11 cellular contexts compared by ENCODE assay signal in the genomic region with DNA sequence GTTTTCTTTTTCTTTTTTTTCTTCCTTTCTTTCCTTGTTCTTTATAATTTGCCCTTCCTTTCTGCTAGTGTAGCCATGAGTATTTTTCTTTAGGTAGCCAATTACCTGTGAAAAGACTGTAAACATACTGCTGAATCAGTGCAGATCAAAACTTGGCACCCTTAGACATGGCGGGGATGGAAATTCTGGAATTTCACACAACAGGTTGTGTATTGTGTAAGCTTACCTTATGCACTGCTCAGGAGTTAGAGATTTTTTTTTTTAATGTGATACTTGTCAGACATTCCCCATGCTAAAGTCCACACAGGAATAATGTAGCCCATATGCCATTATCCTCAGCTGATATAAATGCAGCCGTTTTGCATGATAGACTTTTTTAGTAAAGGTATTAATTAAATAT. TPM values are rescaled to one million over a fixed set of nuclear protein-coding genes. Genes with fewer than 3 reads are reported as not detected.
DNase-seq lines count a peak whose midpoint lies in the region; ATAC-seq, FAIRE-seq and TF ChIP-seq lines count a peak whose summit lies in the region.
"Had no signal": no experiment of that assay in that cellular context is flagged by ENCODE, and none has a peak within 500 bp of the region (broad histone marks: within the 10 kb centered on the region; RNA-seq: fewer than 3 reads in every experiment).

No MANE protein-coding gene starts in this region.

- H3K9ac ChIP-seq in BLaER1 treated with 17β-estradiol and CSF1 and Interleukin-3, amounts not matched to agents 10 nM and 100 nM: peak overlapping the region; percentile 86 to 97 (median 93)
- H3K9ac ChIP-seq in GM12878 (ENCODE audit: control insufficient read depth, insufficient read depth, low read length): peak overlapping the region; percentile 93

- no peak for TF ChIP-seq POLR2A in GM12878 (IDR thresholded peaks at IDR 0.05; ENCODE audit: low read depth, low read length)

- H3K4me2 ChIP-seq in BLaER1 treated with 17β-estradiol and CSF1 and Interleukin-3, amounts not matched to agents 10 nM and 100 nM: peak overlapping the region; percentile 77 to 98 (median 88)
- peak overlapping the region; percentile 91 for H3K4me2 ChIP-seq in GM12878 (ENCODE audit: control insufficient read depth, insufficient read depth)

- peak overlapping the region in 8 of 11 experiments; percentile 83 to 96 (median 93); a peak in 12 of 22 replicates for H3K27ac ChIP-seq in BLaER1 treated with 17β-estradiol and CSF1 and Interleukin-3, amounts not matched to agents 10 nM and 100 nM
- H3K27ac ChIP-seq in GM12878 (ENCODE audit: control insufficient read depth, insufficient read depth): peak overlapping the region; percentile 89

- RAD21 ChIA-PET in GM12878 (lab: Charles Lee; ENCODE audit: unreplicated experiment): interaction anchor here (0.7 to 7.9 kb wide), 12 partner anchors 9 to 111 kb away, joined by 3 to 109 read pairs (median 4); no protein-coding TSS in a partner anchor

- CTCF ChIA-PET in GM12878 (lab: Yijun Ruan, JAX): interaction anchor here (0.7 to 7.4 kb wide), 10 partner anchors 9 to 193 kb away, joined by 3 to 36 read pairs (median 4); a partner anchor contains a TSS

- SMC1A ChIA-PET in GM12878 (lab: Charles Lee; ENCODE audit: uncharacterized antibody, unreplicated experiment): interaction anchor here (0.7 to 13.3 kb wide), 15 partner anchors 8 to 268 kb away, joined by 3 to 164 read pairs (median 8); no protein-coding TSS in a partner anchor

- TF ChIP-seq CTCF in HFF-Myc (IDR thresholded peaks at IDR 0.05; ENCODE audit: low read depth, low read length, missing control alignments) (no peak), GM12878 (IDR thresholded peaks at IDR 0.05 in 2 of 3, conservative IDR thresholded peaks at IDR 0.05 in 1 of 3; ENCODE audit: control insufficient read depth in 2 of 3, extremely low read depth in 1 of 3, insufficient read depth in 1 of 3, low read depth in 3 of 3, low read length in 3 of 3) (no peak)

- peaks cover 6 to 31% of the 10 kb centered on the region in 2 donors for H3K36me3 Mint-ChIP-seq in naive B cell

- no peaks in the 10 kb centered on the region for H3K9me3 Mint-ChIP-seq in naive B cell

- no peaks in the 10 kb centered on the region for H3K27me3 ChIP-seq in BLaER1 treated with 17β-estradiol and CSF1 and Interleukin-3, amounts not matched to agents 10 nM and 100 nM
- no peaks in the 10 kb centered on the region for H3K27me3 ChIP-seq in GM12878 (replicated peaks in 1 of 2; ENCODE audit: control insufficient read depth in 2 of 2, insufficient read depth in 2 of 2, low read length in 1 of 2)

- H3K4me3 Mint-ChIP-seq in naive B cell: peak overlapping the region; percentile 92 to 100 (median 98)

- no peaks in the 10 kb centered on the region for H3K27me3 Mint-ChIP-seq in naive B cell

- peaks cover 94% of the 10 kb centered on the region for H3K79me2 ChIP-seq in GM12878 (ENCODE audit: control insufficient read depth, insufficient read depth, low read length)

- peak overlapping the region in 5 of 6 donors; percentile 68 to 100 (median 96) for H3K27ac Mint-ChIP-seq in naive B cell

- DNase-seq in HFF-Myc (ENCODE audit: extremely low read depth, low read depth) (no peak), GM12878 (ENCODE audit: low read depth, low spot score) (no peak), naive B cell (no peak), left colon (no peak), NCI-H226 (no peak), SKM-1 (lab: John Stamatoyannopoulos, UW; ENCODE audit: unreplicated experiment) (no peak)
- DNase-seq: effector CD4-positive, alpha-beta T cell; midbrain; NCI-H524 treated with DMSO at 0.1 percent for 48 hours had no signal

- no peak for TF ChIP-seq EP300 in GM12878 (IDR thresholded peaks at IDR 0.05; ENCODE audit: borderline replicate concordance in 1 of 2, control insufficient read depth in 1 of 2, low read depth in 2 of 2, low read length in 2 of 2)

- H2AFZ ChIP-seq in GM12878 (ENCODE audit: control insufficient read depth, low read depth, low read length): no peak overlapping the region

- POLR2A ChIA-PET in GM12878 (lab: Charles Lee): interaction anchor here (0.6 to 9.1 kb wide), 11 partner anchors 8 to 270 kb away, joined by 3 to 62 read pairs (median 11); no protein-coding TSS in a partner anchor

- H3K4me1 ChIP-seq in BLaER1 treated with 17β-estradiol and CSF1 and Interleukin-3, amounts not matched to agents 10 nM and 100 nM: peaks cover 27 to 72% (median 33%) of the 10 kb centered on the region in 10 experiments
- peaks cover 11% of the 10 kb centered on the region for H3K4me1 ChIP-seq in GM12878 (ENCODE audit: control insufficient read depth, insufficient read depth, low read length)

- FAIRE-seq in GM12878 (lab: Jason Lieb, UNC): no peak

- no TSS peak for BruUV-seq in GM12878 (replicated peaks; lab: Mats Ljungman, UMichigan)

- H4K20me1 ChIP-seq in BLaER1 treated with 17β-estradiol and CSF1 and Interleukin-3, amounts not matched to agents 10 nM and 100 nM: peaks cover 8 to 62% (median 45%) of the 10 kb centered on the region in 11 experiments; a peak in 20 of 22 replicates
- H4K20me1 ChIP-seq in GM12878 (ENCODE audit: control insufficient read depth, insufficient read depth): no peaks in the 10 kb centered on the region

- no peaks in the 10 kb centered on the region for H3K9me3 ChIP-seq in BLaER1 treated with 17β-estradiol and CSF1 and Interleukin-3, amounts not matched to agents 10 nM and 100 nM (replicated peaks in 1 of 11)
- H3K9me3 ChIP-seq in GM12878 (replicated peaks; ENCODE audit: control insufficient read depth, insufficient read depth, low read length): no peaks in the 10 kb centered on the region

- H3K4me3 ChIP-seq in BLaER1 treated with 17β-estradiol and CSF1 and Interleukin-3, amounts not matched to agents 10 nM and 100 nM: peak overlapping the region; percentile 79 to 98 (median 90); a peak in 16 of 20 replicates
- peak overlapping the region; percentile 95 for H3K4me3 ChIP-seq in HFF-Myc (replicated peaks; ENCODE audit: low read depth, low read length)
- H3K4me3 ChIP-seq in GM12878: peak overlapping the region; percentile 95

- intact Hi-C loops in GM12878 (cut with micrococcal nuclease; ENCODE audit: unreplicated experiment) (loop anchor here (2.0 to 10.0 kb wide), 4 partner anchors 79 to 613 kb away; a partner anchor contains a TSS), left colon (cut with DNase I, micrococcal nuclease) (no loop called here)

- H3K36me3 ChIP-seq in BLaER1 treated with 17β-estradiol and CSF1 and Interleukin-3, amounts not matched to agents 10 nM and 100 nM: peaks cover 4 to 45% (median 19%) of the 10 kb centered on the region in 11 experiments; a peak in 20 of 22 replicates
- peaks cover 0 to 3% of the 10 kb centered on the region in 2 experiments; a peak in 1 of 4 replicates for H3K36me3 ChIP-seq in GM12878 (ENCODE audit: control insufficient read depth in 2 of 2, insufficient read depth in 2 of 2, low read length in 1 of 2)

- WGBS in GM12878 (ENCODE audit: insufficient coverage, insufficient replicate concordance, low lambda C conversion rate, missing lambda C conversion rate): 34% methylated on average over 2 of the region's 2 CpGs

- ATAC-seq in GM12878 (no peak), naive B cell (ENCODE audit: low read depth in 2 of 2) (no peak), left colon (no peak), GM21526 (IDR thresholded peaks at IDR 0.05; ENCODE audit: low FRiP score, unreplicated experiment) (no peak)

- in situ Hi-C loops in GM12878 (cut with MboI): no loop called here

- H3K4me1 Mint-ChIP-seq in naive B cell: peaks cover 50 to 72% (median 61%) of the 10 kb centered on the region in 3 donors

- TF ChIP-seq RAD21 in GM12878 (IDR thresholded peaks at IDR 0.05; ENCODE audit: insufficient read depth, low read depth, low read length): no peak

RNA-seq across cellular contexts. Expression of a gene that starts 1.8 kb away (rescaled TPM):
- total RNA-seq in GM12878 (2013; cell fraction: nucleolus; rRNA removed): 342 and 348 TPM in 2 replicates
- total RNA-seq in GM12878 (2014; rRNA removed) (56.0 and 70.0 TPM in 2 replicates), GM12878 (2014; rRNA removed; fragmentation: Illumina TruSeq; extraction: Trizol) (67.5 and 68.8 TPM in 2 replicates), GM12878 (2021) (51.8 and 53.6 TPM in 2 replicates), left colon (10 to 100 TPM; 30.8 to 37.0 TPM)
- 23.6 TPM for polyA plus RNA-seq in GM12878 (2011; ENCODE audit: low read depth)
- polyA plus RNA-seq in GM12878 (2011; rRNA removed) (77.9 and 125 TPM in 2 replicates), GM12878 (2014; fragmentation: Illumina TruSeq; extraction: Trizol) (60.1 and 83.5 TPM in 2 replicates), GM12878 (2014; fragmentation: Nextera tagmentation; extraction: Ambion mirVana) (10 to 100 TPM; 29.4 to 55.5 TPM), GM12878 (2014; rRNA removed) (42.4 and 52.7 TPM in 2 replicates), GM12878 (2016; fragmentation: Nextera tagmentation; extraction: Ambion mirVana) (10 to 100 TPM; 53.1 to 54.1 TPM), naive B cell (ENCODE audit: low read depth in 6 of 6) (10 to 100 TPM; 52.0 to 76.1 (median 65.8) TPM)
- 25.7 and 33.4 TPM in 2 replicates for polyA plus RNA-seq in GM12878 (2011; cell fraction: cytosol; rRNA removed)
- 40.1 and 49.8 TPM in 2 replicates for polyA plus RNA-seq in GM12878 (2011; cell fraction: nucleus; rRNA removed)
- polyA plus RNA-seq in GM12878 (2012): 31.1 and 54.5 TPM in 2 replicates
- polyA minus RNA-seq in GM12878 (2011; rRNA and poly(A)+ RNA removed): 71.9 and 97.9 TPM in 2 replicates
- polyA minus RNA-seq in GM12878 (2011; cell fraction: cytosol; rRNA and poly(A)+ RNA removed): 19.6 and 21.8 TPM in 2 replicates
- polyA minus RNA-seq in GM12878 (2011; cell fraction: nucleus; rRNA and poly(A)+ RNA removed): 43.4 and 48.7 TPM in 2 replicates

RNA-seq across cellular contexts. Expression of a gene that starts 1.9 kb away (rescaled TPM):
- total RNA-seq in GM12878 (2013; cell fraction: nucleolus; rRNA removed): 151 and 152 TPM in 2 replicates
- total RNA-seq in GM12878 (2014; rRNA removed): 76.0 and 80.9 TPM in 2 replicates
- 56.6 and 60.3 TPM in 2 replicates for total RNA-seq in GM12878 (2014; rRNA removed; fragmentation: Illumina TruSeq; extraction: Trizol)
- 39.1 and 45.3 TPM in 2 replicates for total RNA-seq in GM12878 (2021)
- polyA plus RNA-seq in GM12878 (2011; ENCODE audit: low read depth): 76.4 TPM
- 229 and 281 TPM in 2 replicates for polyA plus RNA-seq in GM12878 (2011; rRNA removed)
- polyA plus RNA-seq in GM12878 (2011; cell fraction: cytosol; rRNA removed): 79.5 and 115 TPM in 2 replicates
- polyA plus RNA-seq in GM12878 (2011; cell fraction: nucleus; rRNA removed): 93.3 and 138 TPM in 2 replicates
- 82.7 and 135 TPM in 2 replicates for polyA plus RNA-seq in GM12878 (2012)
- polyA plus RNA-seq in GM12878 (2014; fragmentation: Illumina TruSeq; extraction: Trizol): 82.8 and 106 TPM in 2 replicates
- 100 to 1,000 TPM in 1 of 2 experiments, 10 to 100 TPM in 1; 88.3 to 146 TPM for polyA plus RNA-seq in GM12878 (2014; fragmentation: Nextera tagmentation; extraction: Ambion mirVana)
- 64.1 and 88.0 TPM in 2 replicates for polyA plus RNA-seq in GM12878 (2014; rRNA removed)
- 10 to 100 TPM; 57.7 to 58.4 TPM for polyA plus RNA-seq in GM12878 (2016; fragmentation: Nextera tagmentation; extraction: Ambion mirVana)
- 81.4 and 133 TPM in 2 replicates for polyA minus RNA-seq in GM12878 (2011; rRNA and poly(A)+ RNA removed)
- polyA minus RNA-seq in GM12878 (2011; cell fraction: cytosol; rRNA and poly(A)+ RNA removed): 14.7 and 17.9 TPM in 2 replicates
- 27.7 and 29.8 TPM in 2 replicates for polyA minus RNA-seq in GM12878 (2011; cell fraction: nucleus; rRNA and poly(A)+ RNA removed)
- polyA plus RNA-seq in naive B cell (ENCODE audit: low read depth in 6 of 6): 100 to 1,000 TPM; 266 to 365 (median 332) TPM
- 10 to 100 TPM; 59.8 to 62.1 TPM for total RNA-seq in left colon

RNA-seq across cellular contexts. Expression of a gene that starts 58.6 kb away (rescaled TPM):
- total RNA-seq in GM12878 (2013; cell fraction: nucleolus; rRNA removed): 483 and 497 TPM in 2 replicates
- total RNA-seq in GM12878 (2014; rRNA removed) (164 and 170 TPM in 2 replicates), GM12878 (2014; rRNA removed; fragmentation: Illumina TruSeq; extraction: Trizol) (187 and 196 TPM in 2 replicates), GM12878 (2021) (164 and 166 TPM in 2 replicates), left colon (10 to 100 TPM; 54.1 to 63.5 TPM)
- polyA plus RNA-seq in GM12878 (2011; ENCODE audit: low read depth): 73.7 TPM
- polyA plus RNA-seq in GM12878 (2011; rRNA removed) (299 and 375 TPM in 2 replicates), GM12878 (2014; fragmentation: Illumina TruSeq; extraction: Trizol) (193 and 221 TPM in 2 replicates), GM12878 (2014; fragmentation: Nextera tagmentation; extraction: Ambion mirVana) (100 to 1,000 TPM; 149 to 200 TPM), GM12878 (2014; rRNA removed) (149 and 157 TPM in 2 replicates), GM12878 (2016; fragmentation: Nextera tagmentation; extraction: Ambion mirVana) (100 to 1,000 TPM; 162 to 179 TPM), naive B cell (ENCODE audit: low read depth in 6 of 6) (100 to 1,000 TPM in 2 of 6 donors, 10 to 100 TPM in 4; 60.2 to 124 (median 82.6) TPM)
- 278 and 313 TPM in 2 replicates for polyA plus RNA-seq in GM12878 (2011; cell fraction: cytosol; rRNA removed)
- 458 and 613 TPM in 2 replicates for polyA plus RNA-seq in GM12878 (2011; cell fraction: nucleus; rRNA removed)
- 75.3 and 147 TPM in 2 replicates for polyA plus RNA-seq in GM12878 (2012)
- 404 and 526 TPM in 2 replicates for polyA minus RNA-seq in GM12878 (2011; rRNA and poly(A)+ RNA removed)
- polyA minus RNA-seq in GM12878 (2011; cell fraction: cytosol; rRNA and poly(A)+ RNA removed): 128 and 168 TPM in 2 replicates
- 708 and 882 TPM in 2 replicates for polyA minus RNA-seq in GM12878 (2011; cell fraction: nucleus; rRNA and poly(A)+ RNA removed)
